In genomic region chr5:55993628-55994501, GRCh38 we compare ENCODE assay signal across 8 cellular contexts. TPM values are rescaled to one million over a fixed set of nuclear protein-coding genes. Genes with fewer than 3 reads are reported as not detected.
DNase-seq lines count a peak whose midpoint lies in the region; FAIRE-seq and TF ChIP-seq lines count a peak whose summit lies in the region.

No MANE protein-coding gene starts in this region.

- H3K18ac ChIP-seq in neuronal stem cell (ENCODE audit: low read length) = peak overlapping the region; percentile 98

- H3K23ac ChIP-seq in neuronal stem cell (ENCODE audit: low read depth, low read length, poor library complexity) = no peak overlapping the region

- no peaks in the 10 kb centered on the region for H3K27me3 ChIP-seq in neuronal stem cell (ENCODE audit: control insufficient read depth in 3 of 3, insufficient read depth in 3 of 3, low read depth in 1 of 3, low read length in 3 of 3)

- H3K79me1 ChIP-seq in neuronal stem cell (ENCODE audit: low read depth, low read length) = no peaks in the 10 kb centered on the region

- no peak overlapping the region for H2BK12ac ChIP-seq in neuronal stem cell (ENCODE audit: low read length)

- peak; percentile 18 for FAIRE-seq in GM18507 (lab: Jason Lieb, UNC)

- no peak overlapping the region for H2AK5ac ChIP-seq in neuronal stem cell (ENCODE audit: low read depth, low read length)

- no CpG with 5 or more reads among the region's 15 CpGs for WGBS in neuronal stem cell (ENCODE audit: extremely low coverage in 2 of 2, insufficient read length in 2 of 2, insufficient replicate concordance in 1 of 2), 2 donors

- no peak overlapping the region for H4K8ac ChIP-seq in neuronal stem cell (ENCODE audit: low read depth, low read length)

- H2AFZ ChIP-seq in neuronal stem cell (ENCODE audit: low read length) = peak overlapping the region; percentile 97

- no peaks in the 10 kb centered on the region for H3K9me3 ChIP-seq in neuronal stem cell (replicated peaks in 1 of 2; ENCODE audit: control insufficient read depth in 2 of 2, insufficient read depth in 1 of 2, low read depth in 1 of 2, low read length in 2 of 2)

- H3K14ac ChIP-seq in neuronal stem cell (ENCODE audit: low read length) = no peak overlapping the region

- DNase-seq in GM18507 (ENCODE audit: extremely low spot score, insufficient read length, low read depth) (no peak), RKO (ENCODE audit: low spot score) (peak; percentile 28), epithelial cell of esophagus (ENCODE audit: low read depth) (peak; percentile 30), neuronal stem cell (ENCODE audit: low spot score) (no peak), NCI-H524 treated with DMSO at 0.1 percent for 48 hours (lab: John Stamatoyannopoulos, UW) (no peak), HuH-7.5 (ENCODE audit: low spot score) (no peak), cortex of kidney (lab: John Stamatoyannopoulos, UW) (no peak), SIG-M5 treated with dmso at 0.1 percent for 504 hours (lab: John Stamatoyannopoulos, UW; ENCODE audit: unreplicated experiment) (no peak)

- peaks cover 0 to 10% of the 10 kb centered on the region in 2 donors for H3K4me1 ChIP-seq in neuronal stem cell (ENCODE audit: control insufficient read depth in 2 of 2, insufficient read depth in 1 of 2, low read depth in 1 of 2, low read length in 2 of 2)

- no peak overlapping the region for H3K4ac ChIP-seq in neuronal stem cell (ENCODE audit: low read length)

- H3K4me3 ChIP-seq in epithelial cell of esophagus (ENCODE audit: low read length) (peak overlapping the region; percentile 85), neuronal stem cell (ENCODE audit: low read length in 2 of 2) (peak overlapping the region; percentile 57 to 99)

- H3K27ac ChIP-seq in neuronal stem cell (replicated peaks; ENCODE audit: low read length) = peak overlapping the region; percentile 93

- no peak overlapping the region for H2BK5ac ChIP-seq in neuronal stem cell (ENCODE audit: low read length)

- no peak overlapping the region for H2BK120ac ChIP-seq in neuronal stem cell (ENCODE audit: low read depth, low read length)

- peak overlapping the region; percentile 75 for H3K4me2 ChIP-seq in neuronal stem cell (ENCODE audit: insufficient read depth, low read length, poor library complexity, severe bottlenecking)

- peak overlapping the region; percentile 95 for H3K9ac ChIP-seq in neuronal stem cell (ENCODE audit: low read depth, low read length, poor library complexity)

- no peak overlapping the region for H2BK15ac ChIP-seq in neuronal stem cell (ENCODE audit: low read length)

- H4K91ac ChIP-seq in neuronal stem cell (ENCODE audit: low read depth, low read length, poor library complexity) = no peak overlapping the region

- no peaks in the 10 kb centered on the region for H3K36me3 ChIP-seq in neuronal stem cell (replicated peaks in 1 of 2; ENCODE audit: control insufficient read depth in 2 of 2, insufficient read depth in 2 of 2, low read length in 2 of 2)

- TF ChIP-seq CTCF in epithelial cell of esophagus (IDR thresholded peaks at IDR 0.05; ENCODE audit: insufficient read depth, low read depth, low read length, missing control alignments) = no peak

RNA-seq across cellular contexts. Expression of gene IL6ST, which starts 0.9 kb away (rescaled TPM):
- polyA plus RNA-seq in neuronal stem cell (2013, experiment 1 of 2) = 19.2 TPM
- polyA plus RNA-seq in neuronal stem cell (2013, experiment 2 of 2) = 19.6 TPM

Comparison
In these comparisons a context has a peak if more than half of its experiments do, and no peak if none do; other contexts are left out.
1. DNase-seq: peak in RKO (single experiment) and epithelial cell of esophagus (single experiment); none in GM18507 (single experiment), neuronal stem cell (single experiment), NCI-H524 treated with DMSO at 0.1 percent for 48 hours (single experiment), HuH-7.5 (single experiment), cortex of kidney (single experiment) and SIG-M5 treated with dmso at 0.1 percent for 504 hours (single experiment).